29 cellular contexts compared by ENCODE assay signal in the genomic region with DNA sequence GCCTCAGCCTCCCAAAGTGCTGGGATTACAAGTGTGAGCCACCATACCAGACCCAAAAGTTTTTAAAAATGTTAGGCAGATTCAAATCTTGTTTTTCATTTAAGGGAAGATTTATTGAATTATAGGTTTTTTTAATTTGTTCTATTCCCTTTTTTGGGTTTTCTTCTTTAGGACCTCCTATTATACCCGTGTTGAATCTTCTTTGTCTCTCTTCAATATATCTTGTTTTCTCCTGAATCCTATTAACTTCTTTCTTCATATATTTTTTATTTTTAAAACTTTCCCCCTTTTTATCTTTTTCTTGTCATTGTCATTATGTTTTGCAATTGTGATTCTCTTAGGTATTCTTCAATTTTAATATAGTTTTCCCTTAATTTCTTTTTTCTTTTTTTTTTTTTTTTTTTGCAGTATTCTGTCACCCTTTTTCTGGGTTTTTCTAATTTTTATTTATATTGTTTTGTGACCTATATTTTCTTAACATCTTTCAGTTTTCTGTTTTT. TPM values are rescaled to one million over a fixed set of nuclear protein-coding genes. Genes with fewer than 3 reads are reported as not detected.
A peak's percentile ranks its signal among the peaks of the same experiment; 100 is the strongest.
DNase-seq lines count a peak whose midpoint lies in the region; ATAC-seq, FAIRE-seq and TF ChIP-seq lines count a peak whose summit lies in the region.
"Had no signal": no experiment of that assay in that cellular context is flagged by ENCODE, and none has a peak within 500 bp of the region (broad histone marks: within the 10 kb centered on the region; RNA-seq: fewer than 3 reads in every experiment).

No MANE protein-coding gene starts in this region.

- peak; percentile 79 for FAIRE-seq in A204.1 (lab: Jason Lieb, UNC)
- FAIRE-seq in colon (lab: Jason Lieb, UNC) = peak; percentile 57
- peak; percentile 54 for FAIRE-seq in kidney (lab: Jason Lieb, UNC)
- FAIRE-seq: D721Med, GM12892, GM19239, H54, HTR-8/SVneo had no signal

- H3K4me3 ChIP-seq in HEK293 (ENCODE audit: low read depth, low read length) = no peak overlapping the region
- H3K4me3 ChIP-seq in kidney (ENCODE audit: low read length in 2 of 2) = no peak overlapping the region
- H3K4me3 ChIP-seq: BLaER1, PC-9, SJCRH30 had no signal

- H3K36me3 Mint-ChIP-seq in activated naive CD4-positive, alpha-beta T cell treated with anti-CD3 and anti-CD28 coated beads for 36 hours (ENCODE audit: low read depth) = peaks cover 3% of the 10 kb centered on the region

- TF ChIP-seq CTCF in HEK293 (tag by site-specific recombination; IDR thresholded peaks at IDR 0.05) = no peak
- TF ChIP-seq CTCF in kidney (IDR thresholded peaks at IDR 0.05; ENCODE audit: borderline replicate concordance, extremely low read depth, insufficient read depth) = no peak

- H3K27ac ChIP-seq in HEK293 (ENCODE audit: extremely low read depth, low read depth, low read length) (no peak overlapping the region), kidney (ENCODE audit: low read depth in 2 of 2, low read length in 2 of 2) (no peak overlapping the region)
- H3K27ac ChIP-seq: BLaER1, PC-9, SJCRH30 had no signal

- H3K9ac ChIP-seq in kidney (ENCODE audit: low read length in 2 of 2) = no peak overlapping the region
- H3K9ac ChIP-seq: BLaER1 had no signal

- no peaks in the 10 kb centered on the region for H3K4me1 Mint-ChIP-seq in activated naive CD4-positive, alpha-beta T cell treated with anti-CD3 and anti-CD28 coated beads for 36 hours (ENCODE audit: low read depth)
- H3K4me1 Mint-ChIP-seq: CD4-positive, CD25-positive, alpha-beta regulatory T cell had no signal

- no peak for ATAC-seq in HG02981 (IDR thresholded peaks at IDR 0.05; ENCODE audit: unreplicated experiment)
- ATAC-seq: Right ventricle myocardium inferior, SK-N-SH treated with all-trans-retinoic acid at 6 μM for 48 hours had no signal

- CTCF ChIA-PET in HEK293 (lab: Yijun Ruan, JAX) = interaction anchor here (0.9 kb wide), 1 partner anchor 85 kb away, joined by 4 read pairs; no protein-coding TSS in a partner anchor
- CTCF ChIA-PET in activated naive CD4-positive, alpha-beta T cell treated with anti-CD3 and anti-CD28 coated beads for 36 hours (lab: Charles Lee) = interaction anchor here (0.5 to 0.9 kb wide), 2 partner anchors 52 to 58 kb away, joined by 3 to 4 read pairs; no protein-coding TSS in a partner anchor

- intact Hi-C loops in kidney (cut with DNase I) = no loop called here
- intact Hi-C loops in activated naive CD4-positive, alpha-beta T cell treated with anti-CD3 and anti-CD28 coated beads for 36 hours (cut with micrococcal nuclease) = no loop called here

- peaks cover 6% of the 10 kb centered on the region for H3K27me3 Mint-ChIP-seq in activated naive CD4-positive, alpha-beta T cell treated with anti-CD3 and anti-CD28 coated beads for 36 hours (ENCODE audit: low read depth)

- DNase-seq in kidney (no peak), HCEC 1CT (no peak)
- DNase-seq in activated naive CD4-positive, alpha-beta T cell treated with anti-CD3 and anti-CD28 coated beads for 36 hours = no peak
- DNase-seq: 8988T; CD4-positive, CD25-positive, alpha-beta regulatory T cell; GF-D8; KBM-7; MV-4-11; NCI-H1105; NCI-H1436 treated with DMSO at 0.1 percent for 48 hours; NCI-H187 treated with DMSO at 0.1 percent for 48 hours; NCI-H446; NCI-H526; NCI-H82; NK-92 treated with Interleukin-12 subunit alpha and Interleukin-12 subunit beta, amount 100 ng/mL, for 24 hours; PC-9; SJCRH30 had no signal

- no peak overlapping the region for H3K4me3 Mint-ChIP-seq in activated naive CD4-positive, alpha-beta T cell treated with anti-CD3 and anti-CD28 coated beads for 36 hours
- H3K4me3 Mint-ChIP-seq: CD4-positive, CD25-positive, alpha-beta regulatory T cell had no signal

- H3K9me3 Mint-ChIP-seq in activated naive CD4-positive, alpha-beta T cell treated with anti-CD3 and anti-CD28 coated beads for 36 hours = peaks cover 10% of the 10 kb centered on the region

- POLR2A ChIA-PET in HEK293 (lab: Yijun Ruan, JAX) = no interaction called here

- no peak overlapping the region for H3K27ac Mint-ChIP-seq in activated naive CD4-positive, alpha-beta T cell treated with anti-CD3 and anti-CD28 coated beads for 36 hours
- H3K27ac Mint-ChIP-seq: CD4-positive, CD25-positive, alpha-beta regulatory T cell had no signal

- H3K36me3 ChIP-seq in HEK293 (ENCODE audit: control insufficient read depth in 2 of 2, insufficient read depth in 1 of 2, low read length in 2 of 2) (no peaks in the 10 kb centered on the region), kidney (ENCODE audit: control insufficient read depth in 1 of 2, insufficient read depth in 2 of 2, low read length in 2 of 2) (no peaks in the 10 kb centered on the region)
- H3K36me3 ChIP-seq: BLaER1, SJCRH30 had no signal

- H3K9me3 ChIP-seq in HEK293 (ENCODE audit: control insufficient read depth, insufficient read depth, low read depth, low read length) (no peaks in the 10 kb centered on the region; the same call in 1 of the 2 replicates), kidney (ENCODE audit: control insufficient read depth in 1 of 2, low read length in 2 of 2) (peaks cover 5 to 8% of the 10 kb centered on the region in 2 donors)
- H3K9me3 ChIP-seq: SJCRH30 had no signal

- no peaks in the 10 kb centered on the region for H3K4me1 ChIP-seq in HEK293 (ENCODE audit: control insufficient read depth, insufficient read depth, low read length)
- no peaks in the 10 kb centered on the region for H3K4me1 ChIP-seq in kidney (ENCODE audit: control insufficient read depth in 1 of 2, insufficient read depth in 1 of 2, low read depth in 1 of 2, low read length in 2 of 2)
- H3K4me1 ChIP-seq: BLaER1 had no signal

TF ChIP-seq in HEK293, 187 proteins besides CTCF, POLR2A, EP300 and RAD21 (continues in another document):
- TF ChIP-seq SETDB1 (IDR thresholded peaks at IDR 0.05; ENCODE audit: insufficient read length, low read length) (peak; percentile 92), ZNF23 (tag by site-specific recombination; IDR thresholded peaks at IDR 0.05; ENCODE audit: borderline replicate concordance) (no peak), ZNF830 (tag by site-specific recombination; IDR thresholded peaks at IDR 0.05; ENCODE audit: low read depth) (no peak), KLF16 (tag by site-specific recombination; IDR thresholded peaks at IDR 0.05) (no peak), ZNF560 (tag by site-specific recombination; IDR thresholded peaks at IDR 0.05; ENCODE audit: borderline replicate concordance) (no peak), ZNF416 (tag by site-specific recombination; IDR thresholded peaks at IDR 0.05) (no peak), ZNF629 (tag by site-specific recombination; IDR thresholded peaks at IDR 0.05) (no peak), ZNF274 (IDR thresholded peaks at IDR 0.05; ENCODE audit: low read length) (no peak), ZNF274 (tag by site-specific recombination; IDR thresholded peaks at IDR 0.05; ENCODE audit: borderline replicate concordance) (no peak), ZNF324 (tag by site-specific recombination; IDR thresholded peaks at IDR 0.05) (no peak), ZNF169 (tag by site-specific recombination; IDR thresholded peaks at IDR 0.05) (no peak), KLF8 (tag by site-specific recombination; IDR thresholded peaks at IDR 0.05) (peak; percentile 54), ZNF529 (tag by site-specific recombination; IDR thresholded peaks at IDR 0.05; ENCODE audit: insufficient replicate concordance) (peak; percentile 59)
- TF ChIP-seq, protein P1, sequence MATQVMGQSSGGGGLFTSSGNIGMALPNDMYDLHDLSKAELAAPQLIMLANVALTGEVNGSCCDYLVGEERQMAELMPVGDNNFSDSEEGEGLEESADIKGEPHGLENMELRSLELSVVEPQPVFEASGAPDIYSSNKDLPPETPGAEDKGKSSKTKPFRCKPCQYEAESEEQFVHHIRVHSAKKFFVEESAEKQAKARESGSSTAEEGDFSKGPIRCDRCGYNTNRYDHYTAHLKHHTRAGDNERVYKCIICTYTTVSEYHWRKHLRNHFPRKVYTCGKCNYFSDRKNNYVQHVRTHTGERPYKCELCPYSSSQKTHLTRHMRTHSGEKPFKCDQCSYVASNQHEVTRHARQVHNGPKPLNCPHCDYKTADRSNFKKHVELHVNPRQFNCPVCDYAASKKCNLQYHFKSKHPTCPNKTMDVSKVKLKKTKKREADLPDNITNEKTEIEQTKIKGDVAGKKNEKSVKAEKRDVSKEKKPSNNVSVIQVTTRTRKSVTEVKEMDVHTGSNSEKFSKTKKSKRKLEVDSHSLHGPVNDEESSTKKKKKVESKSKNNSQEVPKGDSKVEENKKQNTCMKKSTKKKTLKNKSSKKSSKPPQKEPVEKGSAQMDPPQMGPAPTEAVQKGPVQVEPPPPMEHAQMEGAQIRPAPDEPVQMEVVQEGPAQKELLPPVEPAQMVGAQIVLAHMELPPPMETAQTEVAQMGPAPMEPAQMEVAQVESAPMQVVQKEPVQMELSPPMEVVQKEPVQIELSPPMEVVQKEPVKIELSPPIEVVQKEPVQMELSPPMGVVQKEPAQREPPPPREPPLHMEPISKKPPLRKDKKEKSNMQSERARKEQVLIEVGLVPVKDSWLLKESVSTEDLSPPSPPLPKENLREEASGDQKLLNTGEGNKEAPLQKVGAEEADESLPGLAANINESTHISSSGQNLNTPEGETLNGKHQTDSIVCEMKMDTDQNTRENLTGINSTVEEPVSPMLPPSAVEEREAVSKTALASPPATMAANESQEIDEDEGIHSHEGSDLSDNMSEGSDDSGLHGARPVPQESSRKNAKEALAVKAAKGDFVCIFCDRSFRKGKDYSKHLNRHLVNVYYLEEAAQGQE (tag by site-specific recombination; IDR thresholded peaks at IDR 0.05) = no peak
- TF ChIP-seq, protein P2, sequence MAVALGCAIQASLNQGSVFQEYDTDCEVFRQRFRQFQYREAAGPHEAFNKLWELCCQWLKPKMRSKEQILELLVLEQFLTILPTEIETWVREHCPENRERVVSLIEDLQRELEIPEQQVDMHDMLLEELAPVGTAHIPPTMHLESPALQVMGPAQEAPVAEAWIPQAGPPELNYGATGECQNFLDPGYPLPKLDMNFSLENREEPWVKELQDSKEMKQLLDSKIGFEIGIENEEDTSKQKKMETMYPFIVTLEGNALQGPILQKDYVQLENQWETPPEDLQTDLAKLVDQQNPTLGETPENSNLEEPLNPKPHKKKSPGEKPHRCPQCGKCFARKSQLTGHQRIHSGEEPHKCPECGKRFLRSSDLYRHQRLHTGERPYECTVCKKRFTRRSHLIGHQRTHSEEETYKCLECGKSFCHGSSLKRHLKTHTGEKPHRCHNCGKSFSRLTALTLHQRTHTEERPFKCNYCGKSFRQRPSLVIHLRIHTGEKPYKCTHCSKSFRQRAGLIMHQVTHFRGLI (tag by site-specific recombination; IDR thresholded peaks at IDR 0.05) = no peak

RNA-seq across cellular contexts. Expression of a gene that starts 45.9 kb away (rescaled TPM):
- 110 TPM for total RNA-seq in kidney
- 68.8 TPM for polyA plus RNA-seq in kidney (ENCODE audit: insufficient read depth, low read depth, low replicate concordance)
- 100 to 1,000 TPM; 385 to 405 TPM for total RNA-seq in activated naive CD4-positive, alpha-beta T cell treated with anti-CD3 and anti-CD28 coated beads for 36 hours

RNA-seq across cellular contexts. Expression of a gene that starts 57.5 kb away (rescaled TPM):
- total RNA-seq in kidney = 77.3 TPM
- 134 TPM for polyA plus RNA-seq in kidney (ENCODE audit: insufficient read depth, low read depth, low replicate concordance)
- 100 to 1,000 TPM; 123 to 125 TPM for total RNA-seq in activated naive CD4-positive, alpha-beta T cell treated with anti-CD3 and anti-CD28 coated beads for 36 hours
